ENCODE assay signal across 31 cellular contexts in the genomic region with DNA sequence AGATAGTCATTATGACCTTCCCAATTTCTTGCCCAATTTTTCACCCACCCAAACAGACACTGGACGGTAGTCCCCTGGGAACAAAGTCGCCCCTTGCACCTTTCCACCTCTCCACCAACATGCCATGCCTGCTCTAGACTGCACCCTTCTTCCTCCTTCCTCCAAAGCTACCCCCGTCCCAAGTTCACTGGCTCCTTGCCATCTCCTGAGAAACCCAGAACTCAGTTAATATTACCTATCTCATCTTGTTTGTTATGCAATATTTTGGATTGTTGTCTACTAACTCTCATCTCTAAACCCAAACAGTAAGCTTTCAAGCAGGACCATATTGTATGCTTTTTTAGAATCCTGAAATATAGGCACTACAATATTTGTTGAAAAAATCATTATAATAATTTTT.
"Had no signal": no experiment of that assay in that cellular context is flagged by ENCODE, and none has a peak within 500 bp of the region (broad histone marks: within the 10 kb centered on the region; RNA-seq: fewer than 3 reads in every experiment).

No MANE protein-coding gene starts in this region.

- H3K4me2 ChIP-seq: hepatocyte had no signal

- H3K27me3 ChIP-seq: heart right ventricle, hepatocyte, left lung, pancreas, right atrium auricular region, suprapubic skin, tibial artery, upper lobe of right lung had no signal

- H3K4me1 Mint-ChIP-seq: naive thymus-derived CD8-positive, alpha-beta T cell; nephron; neural crest cell; stimulated activated effector memory CD8-positive, alpha-beta T cell treated with anti-CD3 and anti-CD28 coated beads, Interleukin-12 subunit alpha, Interleukin-12 subunit beta, amount 100 ng/mL, for 72 hours had no signal

- H3K4me3 ChIP-seq: heart right ventricle, hepatocyte, left lung, lower lobe of right lung, pancreas, right atrium auricular region, skin epidermis, suprapubic skin, thoracic aorta, tibial artery, upper lobe of right lung had no signal

- H3K27ac ChIP-seq: heart right ventricle, hepatocyte, left lung, lower lobe of right lung, pancreas, right atrium auricular region, skin epidermis, suprapubic skin, thoracic aorta, tibial artery, upper lobe of right lung had no signal

- H3K27me3 Mint-ChIP-seq: naive thymus-derived CD8-positive, alpha-beta T cell; stimulated activated naive CD8-positive, alpha-beta T cell treated with anti-CD3 and anti-CD28 coated beads, Interleukin-15, Interleukin-2, amounts not matched to agents 100 ng/mL and 50 ng/mL, for 24 hours had no signal

- H3K4me1 ChIP-seq: left lung, lower lobe of right lung, pancreas, tibial artery, upper lobe of right lung had no signal

- H3K9me3 ChIP-seq: heart right ventricle, left lung, lower lobe of right lung, pancreas, right atrium auricular region, suprapubic skin, thoracic aorta, tibial artery, upper lobe of right lung had no signal

- H3K4me3 Mint-ChIP-seq: naive thymus-derived CD8-positive, alpha-beta T cell; nephron; neural crest cell; stimulated activated effector memory CD8-positive, alpha-beta T cell treated with anti-CD3 and anti-CD28 coated beads, Interleukin-12 subunit alpha, Interleukin-12 subunit beta, amount 100 ng/mL, for 72 hours; stimulated activated naive CD8-positive, alpha-beta T cell treated with anti-CD3 and anti-CD28 coated beads, Interleukin-15, Interleukin-2, amounts not matched to agents 100 ng/mL and 50 ng/mL, for 24 hours had no signal

- FAIRE-seq: pancreas, urothelium cell line had no signal

- ATAC-seq: heart right ventricle; left cardiac atrium; left lung; lower lobe of right lung; naive thymus-derived CD8-positive, alpha-beta T cell; pancreas; sciatic nerve; stimulated activated effector memory CD8-positive, alpha-beta T cell treated with anti-CD3 and anti-CD28 coated beads, Interleukin-12 subunit alpha, Interleukin-12 subunit beta, amount 100 ng/mL, for 72 hours; upper lobe of right lung had no signal

- DNase-seq: heart right ventricle; islet precursor cell; kidney glomerular epithelial cell; left cardiac atrium; left lung; lower lobe of right lung; mammary epithelial cell; mesenchymal stem cell; naive thymus-derived CD8-positive, alpha-beta T cell; nucleus accumbens; pancreas; posterior cingulate gyrus; stimulated activated CD4-positive, alpha-beta T cell treated with anti-CD3 and anti-CD28 coated beads, Interleukin-12 subunit alpha, Interleukin-12 subunit beta, amount 100 ng/mL, for 4 hours; stimulated activated CD4-positive, alpha-beta T cell treated with anti-CD3 and anti-CD28 coated beads, Interleukin-15, amount 100 ng/mL, for 24 hours; stimulated activated CD4-positive, alpha-beta T cell treated with anti-CD3 and anti-CD28 coated beads, Interleukin-2, amount 100 ng/mL, for 24 hours; stimulated activated CD4-positive, alpha-beta T cell treated with anti-CD3 and anti-CD28 coated beads, Interleukin-4, amount 100 ng/mL, for 1 hour; stimulated activated naive CD4-positive, alpha-beta T cell; tibial artery; trophoblast cell; upper lobe of right lung had no signal

- H3K9me3 Mint-ChIP-seq: naive thymus-derived CD8-positive, alpha-beta T cell; nephron; neural crest cell; stimulated activated effector memory CD8-positive, alpha-beta T cell treated with anti-CD3 and anti-CD28 coated beads, Interleukin-12 subunit alpha, Interleukin-12 subunit beta, amount 100 ng/mL, for 72 hours; stimulated activated naive CD8-positive, alpha-beta T cell treated with anti-CD3 and anti-CD28 coated beads, Interleukin-15, Interleukin-2, amounts not matched to agents 100 ng/mL and 50 ng/mL, for 24 hours had no signal
